Comparison of ENCODE assay signal across 11 cellular contexts in genomic region chr13:60134376-60134775, GRCh38. TPM values are rescaled to one million over a fixed set of nuclear protein-coding genes. Genes with fewer than 3 reads are reported as not detected.
DNase-seq lines count a peak whose midpoint lies in the region; ATAC-seq, FAIRE-seq and TF ChIP-seq lines count a peak whose summit lies in the region.
"Had no signal": no experiment of that assay in that cellular context is flagged by ENCODE, and none has a peak within 500 bp of the region (broad histone marks: within the 10 kb centered on the region; RNA-seq: fewer than 3 reads in every experiment).

No MANE protein-coding gene starts in this region.

- peak; percentile 34 for TF ChIP-seq CTCF in GM12873 (IDR thresholded peaks at IDR 0.05; ENCODE audit: insufficient read depth, low read depth, low read length, missing control alignments)
- peak; percentile 13 for TF ChIP-seq CTCF in kidney (IDR thresholded peaks at IDR 0.05; ENCODE audit: borderline replicate concordance, extremely low read depth, insufficient read depth)

- H3K4me3 ChIP-seq in kidney (ENCODE audit: low read length in 2 of 2), result no peak overlapping the region
- H3K4me3 ChIP-seq: testis had no signal

- FAIRE-seq in kidney (lab: Jason Lieb, UNC), result no peak

- no peak overlapping the region for H3K27ac ChIP-seq in kidney (ENCODE audit: low read depth in 2 of 2, low read length in 2 of 2)
- H3K27ac ChIP-seq: testis had no signal

- H3K9ac ChIP-seq in kidney (ENCODE audit: low read length in 2 of 2), result no peak overlapping the region

- intact Hi-C loops in kidney (cut with DNase I), result no loop called here

- H3K36me3 ChIP-seq in kidney (ENCODE audit: control insufficient read depth in 1 of 2, insufficient read depth in 2 of 2, low read length in 2 of 2), result no peaks in the 10 kb centered on the region

- H3K4me1 ChIP-seq in kidney (ENCODE audit: control insufficient read depth in 1 of 2, insufficient read depth in 1 of 2, low read depth in 1 of 2, low read length in 2 of 2), result no peaks in the 10 kb centered on the region
- H3K4me1 ChIP-seq: testis had no signal

- DNase-seq in H4 (ENCODE audit: low spot score) (peak; percentile 15), kidney (no peak), NCI-H1417 (lab: John Stamatoyannopoulos, UW) (no peak), RPMI8226 (no peak), COLO668 (lab: John Stamatoyannopoulos, UW; ENCODE audit: unreplicated experiment) (no peak)
- DNase-seq: foreskin melanocyte, GDM1, testis had no signal

- ATAC-seq in SK-N-SH treated with all-trans-retinoic acid at 6 μM for 48 hours (peak; percentile 94), HG03342 (IDR thresholded peaks at IDR 0.05; ENCODE audit: unreplicated experiment) (no peak)

- no peaks in the 10 kb centered on the region for H3K9me3 ChIP-seq in kidney (ENCODE audit: control insufficient read depth in 1 of 2, low read length in 2 of 2)
- H3K9me3 ChIP-seq: testis had no signal

TF ChIP-seq in SK-N-SH treated with all-trans-retinoic acid at 6 μM for 48 hours, 23 proteins besides CTCF, POLR2A, EP300 and RAD21:
- no peak for TF ChIP-seq TCF4 (CRISPR knock-in tag; IDR thresholded peaks at IDR 0.05; ENCODE audit: borderline replicate concordance)
- TF ChIP-seq ZC3H10 (CRISPR knock-in tag; IDR thresholded peaks at IDR 0.05), result no peak
- TF ChIP-seq, protein P1, sequence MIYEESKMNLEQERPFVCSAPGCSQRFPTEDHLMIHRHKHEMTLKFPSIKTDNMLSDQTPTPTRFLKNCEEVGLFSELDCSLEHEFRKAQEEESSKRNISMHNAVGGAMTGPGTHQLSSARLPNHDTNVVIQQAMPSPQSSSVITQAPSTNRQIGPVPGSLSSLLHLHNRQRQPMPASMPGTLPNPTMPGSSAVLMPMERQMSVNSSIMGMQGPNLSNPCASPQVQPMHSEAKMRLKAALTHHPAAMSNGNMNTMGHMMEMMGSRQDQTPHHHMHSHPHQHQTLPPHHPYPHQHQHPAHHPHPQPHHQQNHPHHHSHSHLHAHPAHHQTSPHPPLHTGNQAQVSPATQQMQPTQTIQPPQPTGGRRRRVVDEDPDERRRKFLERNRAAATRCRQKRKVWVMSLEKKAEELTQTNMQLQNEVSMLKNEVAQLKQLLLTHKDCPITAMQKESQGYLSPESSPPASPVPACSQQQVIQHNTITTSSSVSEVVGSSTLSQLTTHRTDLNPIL (CRISPR knock-in tag; IDR thresholded peaks at IDR 0.05; ENCODE audit: low read depth), result no peak
- TF ChIP-seq GLIS3 (CRISPR knock-in tag; IDR thresholded peaks at IDR 0.05), result no peak
- TF ChIP-seq ZNF565 (CRISPR knock-in tag; conservative IDR thresholded peaks at IDR 0.05; ENCODE audit: low read depth), result no peak
- TF ChIP-seq ESRRG (CRISPR knock-in tag; IDR thresholded peaks at IDR 0.05), result no peak
- TF ChIP-seq ARNTL (CRISPR knock-in tag; IDR thresholded peaks at IDR 0.05; ENCODE audit: borderline replicate concordance, low read depth), result no peak
- TF ChIP-seq POU6F1 (CRISPR knock-in tag; IDR thresholded peaks at IDR 0.05; ENCODE audit: borderline replicate concordance, low read depth), result no peak
- no peak for TF ChIP-seq TSHZ2 (CRISPR knock-in tag; IDR thresholded peaks at IDR 0.05)
- no peak for TF ChIP-seq OSR1 (CRISPR knock-in tag; IDR thresholded peaks at IDR 0.05)

RNA-seq across cellular contexts. Expression of gene DIAPH3, which starts 29.4 kb away (rescaled TPM):
- total RNA-seq in H4 (2014; rRNA removed; shearing (Covaris generic)), result 6.7 and 7.8 TPM in 2 replicates
- 2.0 TPM for total RNA-seq in kidney
- 2.7 TPM for polyA plus RNA-seq in kidney (ENCODE audit: insufficient read depth, low read depth, low replicate concordance)
